2 cellular contexts compared by ENCODE assay signal in the genomic region with DNA sequence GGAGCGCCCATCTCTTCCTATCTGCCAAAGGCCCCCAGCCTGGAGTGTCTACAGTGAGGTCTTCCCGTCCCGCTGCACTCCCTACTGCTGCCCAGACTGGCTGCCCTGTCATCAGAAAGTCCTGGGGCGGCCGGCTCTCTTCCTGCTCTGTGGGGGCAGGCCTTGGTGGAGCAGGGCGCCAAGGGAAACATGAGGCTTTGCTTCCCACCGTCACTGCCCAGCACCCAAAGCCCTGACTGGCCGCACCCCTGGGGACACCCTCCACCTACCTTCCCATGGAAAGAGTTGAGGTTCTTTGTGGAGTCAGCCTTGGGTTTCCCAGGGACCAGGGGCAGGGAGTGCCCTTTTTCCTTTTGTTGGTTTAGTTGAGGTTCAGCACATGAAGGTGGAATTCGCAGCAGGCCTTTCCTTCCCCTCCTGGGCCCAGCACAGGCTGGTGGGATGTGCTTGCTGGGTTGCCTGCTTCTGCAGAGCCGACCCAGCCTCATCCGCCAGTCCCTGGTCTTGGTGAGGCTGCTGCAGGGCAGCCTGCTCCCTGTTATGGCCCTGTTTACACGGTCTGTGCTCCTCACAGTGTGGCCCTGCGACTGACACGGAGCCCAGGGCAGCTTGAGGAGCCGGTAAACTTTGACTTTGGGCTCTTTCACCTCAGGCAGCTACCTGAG.
TF ChIP-seq lines count a peak whose summit lies in the region.

No MANE protein-coding gene starts in this region.

TF ChIP-seq in IMR-90, 13 proteins besides CTCF, POLR2A, EP300 and RAD21:
- no peak for TF ChIP-seq MAZ (IDR thresholded peaks at IDR 0.05; ENCODE audit: borderline replicate concordance, low read depth, low read length)
- no peak for TF ChIP-seq BHLHE40 (IDR thresholded peaks at IDR 0.05; ENCODE audit: low read depth, low read length)
- no peak for TF ChIP-seq FOS (IDR thresholded peaks at IDR 0.05; ENCODE audit: low read depth, low read length)
- no peak for TF ChIP-seq SMC3 (IDR thresholded peaks at IDR 0.05; ENCODE audit: low read depth, low read length)
- TF ChIP-seq MAFK (IDR thresholded peaks at IDR 0.05; ENCODE audit: low read depth, low read length) = no peak
- no peak for TF ChIP-seq NFE2L2 (IDR thresholded peaks at IDR 0.05; ENCODE audit: low read depth, low read length)
- TF ChIP-seq, protein P1, sequence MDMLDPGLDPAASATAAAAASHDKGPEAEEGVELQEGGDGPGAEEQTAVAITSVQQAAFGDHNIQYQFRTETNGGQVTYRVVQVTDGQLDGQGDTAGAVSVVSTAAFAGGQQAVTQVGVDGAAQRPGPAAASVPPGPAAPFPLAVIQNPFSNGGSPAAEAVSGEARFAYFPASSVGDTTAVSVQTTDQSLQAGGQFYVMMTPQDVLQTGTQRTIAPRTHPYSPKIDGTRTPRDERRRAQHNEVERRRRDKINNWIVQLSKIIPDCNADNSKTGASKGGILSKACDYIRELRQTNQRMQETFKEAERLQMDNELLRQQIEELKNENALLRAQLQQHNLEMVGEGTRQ (IDR thresholded peaks at IDR 0.05; ENCODE audit: low read depth, low read length) = no peak
- TF ChIP-seq, protein P2, sequence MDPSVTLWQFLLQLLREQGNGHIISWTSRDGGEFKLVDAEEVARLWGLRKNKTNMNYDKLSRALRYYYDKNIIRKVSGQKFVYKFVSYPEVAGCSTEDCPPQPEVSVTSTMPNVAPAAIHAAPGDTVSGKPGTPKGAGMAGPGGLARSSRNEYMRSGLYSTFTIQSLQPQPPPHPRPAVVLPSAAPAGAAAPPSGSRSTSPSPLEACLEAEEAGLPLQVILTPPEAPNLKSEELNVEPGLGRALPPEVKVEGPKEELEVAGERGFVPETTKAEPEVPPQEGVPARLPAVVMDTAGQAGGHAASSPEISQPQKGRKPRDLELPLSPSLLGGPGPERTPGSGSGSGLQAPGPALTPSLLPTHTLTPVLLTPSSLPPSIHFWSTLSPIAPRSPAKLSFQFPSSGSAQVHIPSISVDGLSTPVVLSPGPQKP (IDR thresholded peaks at IDR 0.05; ENCODE audit: borderline replicate concordance, low read depth, low read length) = no peak
- TF ChIP-seq MXI1 (IDR thresholded peaks at IDR 0.05; ENCODE audit: borderline replicate concordance, low read depth, low read length) = no peak
- TF ChIP-seq RFX5 (IDR thresholded peaks at IDR 0.05; ENCODE audit: low read depth, low read length) = no peak
- no peak for TF ChIP-seq CHD1 (IDR thresholded peaks at IDR 0.05; ENCODE audit: low read depth, low read length)
- TF ChIP-seq CEBPB (IDR thresholded peaks at IDR 0.05; ENCODE audit: low read depth, low read length) = no peak
- TF ChIP-seq RCOR1 (IDR thresholded peaks at IDR 0.05; ENCODE audit: insufficient replicate concordance, low read length) = no peak

TF ChIP-seq in K562, 482 proteins besides CTCF, POLR2A, EP300 and RAD21:
- no peak for TF ChIP-seq TAF7 (tag; IDR thresholded peaks at IDR 0.05)
- TF ChIP-seq STAT5B (CRISPR knock-in tag; IDR thresholded peaks at IDR 0.05) = no peak
- TF ChIP-seq, protein P3, sequence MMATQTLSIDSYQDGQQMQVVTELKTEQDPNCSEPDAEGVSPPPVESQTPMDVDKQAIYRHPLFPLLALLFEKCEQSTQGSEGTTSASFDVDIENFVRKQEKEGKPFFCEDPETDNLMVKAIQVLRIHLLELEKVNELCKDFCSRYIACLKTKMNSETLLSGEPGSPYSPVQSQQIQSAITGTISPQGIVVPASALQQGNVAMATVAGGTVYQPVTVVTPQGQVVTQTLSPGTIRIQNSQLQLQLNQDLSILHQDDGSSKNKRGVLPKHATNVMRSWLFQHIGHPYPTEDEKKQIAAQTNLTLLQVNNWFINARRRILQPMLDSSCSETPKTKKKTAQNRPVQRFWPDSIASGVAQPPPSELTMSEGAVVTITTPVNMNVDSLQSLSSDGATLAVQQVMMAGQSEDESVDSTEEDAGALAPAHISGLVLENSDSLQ (IDR thresholded peaks at IDR 0.05) = no peak
- TF ChIP-seq TFAM (CRISPR knock-in tag; conservative IDR thresholded peaks at IDR 0.05) = no peak
- TF ChIP-seq, protein P4, sequence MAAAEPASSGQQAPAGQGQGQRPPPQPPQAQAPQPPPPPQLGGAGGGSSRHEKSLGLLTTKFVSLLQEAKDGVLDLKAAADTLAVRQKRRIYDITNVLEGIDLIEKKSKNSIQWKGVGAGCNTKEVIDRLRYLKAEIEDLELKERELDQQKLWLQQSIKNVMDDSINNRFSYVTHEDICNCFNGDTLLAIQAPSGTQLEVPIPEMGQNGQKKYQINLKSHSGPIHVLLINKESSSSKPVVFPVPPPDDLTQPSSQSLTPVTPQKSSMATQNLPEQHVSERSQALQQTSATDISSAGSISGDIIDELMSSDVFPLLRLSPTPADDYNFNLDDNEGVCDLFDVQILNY (CRISPR knock-in tag; IDR thresholded peaks at IDR 0.05) = no peak
- no peak for TF ChIP-seq ZNF668 (CRISPR knock-in tag; IDR thresholded peaks at IDR 0.05)
- TF ChIP-seq ZNF12 (CRISPR knock-in tag; IDR thresholded peaks at IDR 0.05) = no peak
- TF ChIP-seq TAF15 (IDR thresholded peaks at IDR 0.05; ENCODE audit: low read depth, low read length) = no peak
- no peak for TF ChIP-seq ZNF384 (IDR thresholded peaks at IDR 0.05; ENCODE audit: low read depth, low read length)
- TF ChIP-seq, protein P5, sequence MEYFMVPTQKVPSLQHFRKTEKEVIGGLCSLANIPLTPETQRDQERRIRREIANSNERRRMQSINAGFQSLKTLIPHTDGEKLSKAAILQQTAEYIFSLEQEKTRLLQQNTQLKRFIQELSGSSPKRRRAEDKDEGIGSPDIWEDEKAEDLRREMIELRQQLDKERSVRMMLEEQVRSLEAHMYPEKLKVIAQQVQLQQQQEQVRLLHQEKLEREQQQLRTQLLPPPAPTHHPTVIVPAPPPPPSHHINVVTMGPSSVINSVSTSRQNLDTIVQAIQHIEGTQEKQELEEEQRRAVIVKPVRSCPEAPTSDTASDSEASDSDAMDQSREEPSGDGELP (CRISPR knock-in tag; IDR thresholded peaks at IDR 0.05; ENCODE audit: borderline replicate concordance) = no peak
- TF ChIP-seq KLF1 (tag; IDR thresholded peaks at IDR 0.05) = no peak
- TF ChIP-seq, protein P6, sequence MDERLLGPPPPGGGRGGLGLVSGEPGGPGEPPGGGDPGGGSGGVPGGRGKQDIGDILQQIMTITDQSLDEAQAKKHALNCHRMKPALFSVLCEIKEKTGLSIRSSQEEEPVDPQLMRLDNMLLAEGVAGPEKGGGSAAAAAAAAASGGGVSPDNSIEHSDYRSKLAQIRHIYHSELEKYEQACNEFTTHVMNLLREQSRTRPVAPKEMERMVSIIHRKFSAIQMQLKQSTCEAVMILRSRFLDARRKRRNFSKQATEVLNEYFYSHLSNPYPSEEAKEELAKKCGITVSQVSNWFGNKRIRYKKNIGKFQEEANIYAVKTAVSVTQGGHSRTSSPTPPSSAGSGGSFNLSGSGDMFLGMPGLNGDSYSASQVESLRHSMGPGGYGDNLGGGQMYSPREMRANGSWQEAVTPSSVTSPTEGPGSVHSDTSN (CRISPR knock-in tag; IDR thresholded peaks at IDR 0.05; ENCODE audit: low read depth) = no peak
- TF ChIP-seq, protein P6 (tag; conservative IDR thresholded peaks at IDR 0.05; ENCODE audit: low read depth) = no peak
- no peak for TF ChIP-seq SREBF2 (CRISPR knock-in tag; IDR thresholded peaks at IDR 0.05)
- TF ChIP-seq MEIS2 (IDR thresholded peaks at IDR 0.05; ENCODE audit: partially characterized antibody) = no peak
- TF ChIP-seq ZNF23 (CRISPR knock-in tag; IDR thresholded peaks at IDR 0.05) = no peak
- TF ChIP-seq ATF1 (CRISPR knock-in tag; IDR thresholded peaks at IDR 0.05) = no peak
- TF ChIP-seq ATF1 (tag; IDR thresholded peaks at IDR 0.05) = no peak
- TF ChIP-seq ZNF75A (CRISPR knock-in tag; IDR thresholded peaks at IDR 0.05) = no peak
